ENCODE assay signal across 11 cellular contexts in genomic region chr14:99537399-99537798, GRCh38. TPM values are rescaled to one million over a fixed set of nuclear protein-coding genes. Genes with fewer than 3 reads are reported as not detected.
DNase-seq lines count a peak whose midpoint lies in the region; ATAC-seq, FAIRE-seq and TF ChIP-seq lines count a peak whose summit lies in the region.
"Had no signal": no experiment of that assay in that cellular context is flagged by ENCODE, and none has a peak within 500 bp of the region (broad histone marks: within the 10 kb centered on the region; RNA-seq: fewer than 3 reads in every experiment).

No MANE protein-coding gene starts in this region.

- no CpG with 5 or more reads among the region's 6 CpGs for WGBS in IMR-90 (ENCODE audit: extremely low coverage in 2 of 2, insufficient read length in 1 of 2), 2 experiments
- 70% methylated on average over 5 of the region's 6 CpGs; no CpG with 5 or more reads in 1 of the 2 experiments for WGBS in H1 (ENCODE audit: extremely low coverage in 1 of 2, insufficient coverage in 1 of 2, insufficient read length in 1 of 2, insufficient replicate concordance in 2 of 2, low coverage in 1 of 2, low lambda C conversion rate in 2 of 2, missing lambda C conversion rate in 1 of 2), 2 experiments

- CTCF ChIA-PET in IMR-90 (lab: Yijun Ruan, JAX) (interaction anchor here (0.6 to 1.1 kb wide), 2 partner anchors 66 to 260 kb away, joined by 3 to 4 read pairs; no protein-coding TSS in a partner anchor), H1 (lab: Charles Lee; ENCODE audit: partially characterized antibody) (interaction anchor here (0.8 to 6.2 kb wide), 15 partner anchors 9 to 150 kb away, joined by 3 to 40 read pairs (median 5); no protein-coding TSS in a partner anchor)

- H3K9me3 ChIP-seq in IMR-90 (ENCODE audit: control insufficient read depth, insufficient read depth, low read length) (no peaks in the 10 kb centered on the region), H1 (ENCODE audit: insufficient read depth in 2 of 2, low read depth in 1 of 2, low read length in 1 of 2) (no peaks in the 10 kb centered on the region), lower lobe of right lung (no peaks in the 10 kb centered on the region)
- H3K9me3 ChIP-seq: BLaER1 treated with 17β-estradiol and CSF1 and Interleukin-3, amounts not matched to agents 10 nM and 100 nM had no signal

- no peak for TF ChIP-seq EP300 in H1 (IDR thresholded peaks at IDR 0.05; ENCODE audit: borderline replicate concordance in 1 of 2, low read depth in 2 of 2, low read length in 2 of 2)

- H3K27ac ChIP-seq in IMR-90 (ENCODE audit: insufficient read depth, low read length) (peak overlapping the region; percentile 88), H1 (ENCODE audit: low read depth, low read length) (no peak overlapping the region), lower lobe of right lung (no peak overlapping the region)
- H3K27ac ChIP-seq: BLaER1 treated with 17β-estradiol and CSF1 and Interleukin-3, amounts not matched to agents 10 nM and 100 nM had no signal

- peak overlapping the region; percentile 84 to 97 for H4K8ac ChIP-seq in IMR-90 (ENCODE audit: low read depth in 2 of 2, low read length in 2 of 2)
- H4K8ac ChIP-seq in H1 (ENCODE audit: extremely low read depth, insufficient read depth, low read length) = no peak overlapping the region

- H3K18ac ChIP-seq in IMR-90 (ENCODE audit: low read depth, low read length) (peak overlapping the region; percentile 95), H1 (ENCODE audit: extremely low read depth, low read length) (peak overlapping the region; percentile 75)

- dilution Hi-C loops in IMR-90 (cut with HindIII; ENCODE audit: low sequenced_read_pairs, unreplicated experiment) = no loop called here

- no TSS peak for BruUV-seq in IMR-90 (replicated peaks; lab: Mats Ljungman, UMichigan)

- DNase-seq in AG08395 (ENCODE audit: low spot score) (peak; percentile 87), IMR-90 (peak; percentile 83), H1 (ENCODE audit: low read depth in 1 of 2, low spot score in 2 of 2) (no peak), lower lobe of right lung (no peak), NCI-H345 (lab: John Stamatoyannopoulos, UW) (no peak), HUDEP-2 (lab: John Stamatoyannopoulos, UW; ENCODE audit: unreplicated experiment in 76 of 76) (no peak), Kasumi-1 (lab: John Stamatoyannopoulos, UW) (no peak)
- DNase-seq: activated T-cell treated with anti-CD3 and anti-CD28 coated beads, Interleukin-2, amount 50 U/mL, for 72 hours; NCI-H1105 treated with DMSO at 0.1 percent for 48 hours had no signal

- no peak; the same call in 1 of the 2 replicates for TF ChIP-seq RAD21 in IMR-90 (IDR thresholded peaks at IDR 0.05; ENCODE audit: low read length)
- TF ChIP-seq RAD21 in H1 (IDR thresholded peaks at IDR 0.05 in 1 of 2, conservative IDR thresholded peaks at IDR 0.05 in 1 of 2; ENCODE audit: low read depth in 2 of 2, low read length in 2 of 2) = no peak

- H2BK120ac ChIP-seq in IMR-90 (ENCODE audit: low read depth, low read length) (peak overlapping the region; percentile 99), H1 (replicated peaks; ENCODE audit: low read depth, low read length) (no peak overlapping the region)

- H2BK12ac ChIP-seq in H1 (ENCODE audit: low read depth, low read length) = peak overlapping the region; percentile 92

- peak overlapping the region; percentile 94 for H2BK5ac ChIP-seq in IMR-90 (ENCODE audit: low read depth, low read length, poor library complexity, severe bottlenecking)
- peak overlapping the region; percentile 66 for H2BK5ac ChIP-seq in H1 (ENCODE audit: low read depth, low read length)

- in situ Hi-C loops in IMR-90 (cut with MboI; ENCODE audit: low sequenced_read_pairs) = no loop called here

- H2AK9ac ChIP-seq in IMR-90 (replicated peaks; ENCODE audit: low read depth, low read length, poor library complexity) = peak overlapping the region; percentile 97

- H3K14ac ChIP-seq in IMR-90 (replicated peaks; ENCODE audit: low read depth, low read length) (peak overlapping the region; percentile 99), H1 (ENCODE audit: insufficient read length) (no peak overlapping the region)

- H2AFZ ChIP-seq in IMR-90 (replicated peaks; ENCODE audit: low read length, poor library complexity) (peak overlapping the region; percentile 91), H1 (ENCODE audit: low read length) (no peak overlapping the region)

- H3K27me3 ChIP-seq in IMR-90 (ENCODE audit: control insufficient read depth, insufficient read depth, low read length) = no peaks in the 10 kb centered on the region
- no peaks in the 10 kb centered on the region for H3K27me3 ChIP-seq in H1 (replicated peaks in 1 of 4; ENCODE audit: control insufficient read depth in 3 of 4, extremely low read depth in 1 of 4, insufficient read depth in 3 of 4, low read length in 3 of 4)
- H3K27me3 ChIP-seq in lower lobe of right lung (ENCODE audit: low read depth) = no peaks in the 10 kb centered on the region
- H3K27me3 ChIP-seq: BLaER1 treated with 17β-estradiol and CSF1 and Interleukin-3, amounts not matched to agents 10 nM and 100 nM had no signal

- H3K4ac ChIP-seq in IMR-90 (ENCODE audit: low read depth, low read length) = peak overlapping the region; percentile 99
- H3K4ac ChIP-seq in H1 (replicated peaks; ENCODE audit: insufficient read length, low read depth, low read length) = peak overlapping the region; percentile 66

- H3K9ac ChIP-seq in IMR-90 (ENCODE audit: low read depth, low read length) (peak overlapping the region; percentile 52), H1 (replicated peaks in 1 of 4; ENCODE audit: extremely low read depth in 1 of 4, low read depth in 3 of 4, low read length in 3 of 4) (no peak overlapping the region)

- intact Hi-C loops in IMR-90 (cut with micrococcal nuclease) (loop anchor here (2.0 kb wide), 1 partner anchor 67 kb away; the partner anchor contains the start of gene CCDC85C), lower lobe of right lung (cut with DNase I) (no loop called here)

- H3K4me1 ChIP-seq in IMR-90 (ENCODE audit: control insufficient read depth, insufficient read depth, low read length) (peaks cover 26% of the 10 kb centered on the region), H1 (replicated peaks in 1 of 4; ENCODE audit: control insufficient read depth in 3 of 4, insufficient read depth in 4 of 4, low read length in 3 of 4) (peaks cover 0 to 38% (median 20%) of the 10 kb centered on the region in 4 experiments; a peak in 6 of 7 replicates), lower lobe of right lung (peaks cover 18% of the 10 kb centered on the region)

- H2AK5ac ChIP-seq in IMR-90 (ENCODE audit: low read depth, low read length) (peak overlapping the region; percentile 100), H1 (ENCODE audit: low read depth, low read length) (peak overlapping the region; percentile 98; the same call in 1 of the 2 replicates)

- H3K23ac ChIP-seq in IMR-90 (ENCODE audit: low read depth, low read length) = peak overlapping the region; percentile 94
- no peak overlapping the region for H3K23ac ChIP-seq in H1 (ENCODE audit: insufficient read length)

- H2BK15ac ChIP-seq in IMR-90 (ENCODE audit: low read depth, low read length) = peak overlapping the region; percentile 99
- H2BK15ac ChIP-seq in H1 (ENCODE audit: low read length) = peak overlapping the region; percentile 97; the same call in 1 of the 2 replicates

- peaks cover 0 to 47% of the 10 kb centered on the region in 2 experiments; a peak in 1 of 4 replicates for H3K79me2 ChIP-seq in H1 (ENCODE audit: control insufficient read depth in 1 of 2, insufficient read depth in 2 of 2, low read length in 2 of 2)

- H3K9me1 ChIP-seq in IMR-90 (ENCODE audit: insufficient read depth, low read length) = peaks cover 24% of the 10 kb centered on the region

- TF ChIP-seq CTCF in IMR-90 (conservative IDR thresholded peaks at IDR 0.05; ENCODE audit: low read depth, low read length) = no peak
- no peak for TF ChIP-seq CTCF in H1 (IDR thresholded peaks at IDR 0.05; ENCODE audit: control extremely low read depth in 1 of 3, insufficient read depth in 1 of 3, low read depth in 1 of 3, low read length in 3 of 3)
- no peak for TF ChIP-seq CTCF in lower lobe of right lung (IDR thresholded peaks at IDR 0.05)

- ATAC-seq in IMR-90 (ENCODE audit: low read depth) = peak; percentile 98
- ATAC-seq in lower lobe of right lung = peak; percentile 63 to 82
- ATAC-seq in GM18907 (IDR thresholded peaks at IDR 0.05; ENCODE audit: unreplicated experiment) = no peak
- ATAC-seq: activated T-cell treated with anti-CD3 and anti-CD28 coated beads, Interleukin-2, amount 50 U/mL, for 72 hours had no signal

- H2BK20ac ChIP-seq in IMR-90 (ENCODE audit: low read depth, low read length) = peak overlapping the region; percentile 98
- H2BK20ac ChIP-seq in H1 (ENCODE audit: low read length) = no peak overlapping the region

- TF ChIP-seq POLR2A in IMR-90 (IDR thresholded peaks at IDR 0.05; ENCODE audit: low read depth, low read length) (no peak), H1 (IDR thresholded peaks at IDR 0.05; ENCODE audit: control extremely low read depth in 1 of 2, low read depth in 2 of 2, low read length in 2 of 2) (no peak)

- H3K36me3 ChIP-seq in IMR-90 (ENCODE audit: control insufficient read depth, insufficient read depth, low read length) (no peaks in the 10 kb centered on the region), H1 (ENCODE audit: control insufficient read depth in 2 of 4, insufficient read depth in 4 of 4, low read length in 3 of 4) (no peaks in the 10 kb centered on the region), lower lobe of right lung (no peaks in the 10 kb centered on the region)
- H3K36me3 ChIP-seq: BLaER1 treated with 17β-estradiol and CSF1 and Interleukin-3, amounts not matched to agents 10 nM and 100 nM had no signal

- H4K20me1 ChIP-seq in IMR-90 (ENCODE audit: insufficient read depth, low read length) = peaks cover 13% of the 10 kb centered on the region
- H4K20me1 ChIP-seq in H1 (replicated peaks in 1 of 2; ENCODE audit: control insufficient read depth in 1 of 2, insufficient read depth in 2 of 2, low read length in 2 of 2) = peaks cover 7 to 15% of the 10 kb centered on the region in 2 experiments

- H4K91ac ChIP-seq in IMR-90 (ENCODE audit: insufficient read depth, low read depth, low read length) (peak overlapping the region; percentile 96), H1 (replicated peaks; ENCODE audit: insufficient read length, low read length) (peak overlapping the region; percentile 86)

- no peaks in the 10 kb centered on the region for H3K23me2 ChIP-seq in H1 (ENCODE audit: low read depth, low read length)

- H3K4me2 ChIP-seq in IMR-90 (ENCODE audit: low read depth, low read length) (peak overlapping the region; percentile 48), H1 (ENCODE audit: insufficient read depth in 1 of 2, low read depth in 2 of 2, low read length in 2 of 2) (no peak overlapping the region)

- no peak for FAIRE-seq in H1 (lab: Jason Lieb, UNC)

- POLR2A ChIA-PET in IMR-90 (lab: Charles Lee; ENCODE audit: unreplicated experiment) (no interaction called here), H1 (lab: Charles Lee; ENCODE audit: partially characterized antibody) (interaction anchor here (1.1 kb wide), 1 partner anchor 24 kb away, joined by 3 read pairs; no protein-coding TSS in a partner anchor)

- H3K56ac ChIP-seq in IMR-90 (ENCODE audit: extremely low read depth, insufficient read depth, low read length) (peak overlapping the region; percentile 77), H1 (replicated peaks; ENCODE audit: insufficient read length, low read depth, low read length) (no peak overlapping the region)

- H3K79me1 ChIP-seq in IMR-90 (ENCODE audit: low read depth in 1 of 2, low read length in 2 of 2) = peaks cover 40 to 78% of the 10 kb centered on the region in 2 experiments
- H3K79me1 ChIP-seq in H1 (ENCODE audit: low read depth, low read length) = peaks cover 28% of the 10 kb centered on the region

- H3K4me3 ChIP-seq in IMR-90 (ENCODE audit: insufficient read depth, low read depth, low read length) (no peak overlapping the region), H1 (ENCODE audit: extremely low read depth in 1 of 4, insufficient read depth in 2 of 4, low read depth in 3 of 4, low read length in 4 of 4) (no peak overlapping the region), lower lobe of right lung (no peak overlapping the region)
- H3K4me3 ChIP-seq: BLaER1 treated with 17β-estradiol and CSF1 and Interleukin-3, amounts not matched to agents 10 nM and 100 nM had no signal

- H4K5ac ChIP-seq in IMR-90 (ENCODE audit: low read depth, low read length) (peak overlapping the region; percentile 92), H1 (ENCODE audit: insufficient read length, low read depth, low read length) (no peak overlapping the region)

RNA-seq across cellular contexts. Expression of gene CCNK, which starts 56.2 kb away (rescaled TPM):
- total RNA-seq in IMR-90 (2012; rRNA removed) (18.8 and 33.1 TPM in 2 replicates), lower lobe of right lung (53.6 TPM)
- polyA plus RNA-seq in IMR-90 (2012; rRNA removed) (25.0 and 38.3 TPM in 2 replicates), H1 (2011; rRNA removed) (10.7 and 14.7 TPM in 2 replicates)
- 9.1 and 12.6 TPM in 2 replicates for polyA plus RNA-seq in IMR-90 (2012; cell fraction: cytosol; rRNA removed)
- polyA plus RNA-seq in IMR-90 (2012; cell fraction: nucleus; rRNA removed; ENCODE audit: low replicate concordance) = 14.4 and 41.8 TPM in 2 replicates
- total RNA-seq in H1 (2021; fragmentation: NEBNext Ultra II Directional; extraction: Animal tissue kit (Norgen Biotek cat#: 25700)) = 81.9 and 82.7 TPM in 2 replicates
- 12.5 TPM for polyA plus RNA-seq in H1 (2011; cell fraction: cytosol; rRNA removed)
- 15.2 TPM for polyA plus RNA-seq in H1 (2011; cell fraction: nucleus; rRNA removed)
- polyA plus RNA-seq in H1 (2012, experiment 1 of 2) = 52.2 to 103 TPM (median 60.4 TPM) in 4 replicates
- 62.7 TPM for polyA plus RNA-seq in H1 (2012, experiment 2 of 2)
- 53.6 TPM for polyA plus RNA-seq in H1 (2013, experiment 1 of 2)
- 57.8 TPM for polyA plus RNA-seq in H1 (2013, experiment 2 of 2)
- polyA minus RNA-seq in H1 (2011; rRNA and poly(A)+ RNA removed) = 17.0 and 27.3 TPM in 2 replicates
- polyA minus RNA-seq in H1 (2011; cell fraction: cytosol; rRNA and poly(A)+ RNA removed) = 37.3 TPM
- polyA minus RNA-seq in H1 (2011; cell fraction: nucleus; rRNA and poly(A)+ RNA removed) = 21.9 TPM

RNA-seq across cellular contexts. Expression of gene SETD3, which starts 56.7 kb away (rescaled TPM):
- total RNA-seq in IMR-90 (2012; rRNA removed) (31.9 and 35.0 TPM in 2 replicates), lower lobe of right lung (78.7 TPM)
- polyA plus RNA-seq in IMR-90 (2012; rRNA removed) (15.9 and 18.8 TPM in 2 replicates), H1 (2011; rRNA removed) (16.0 and 24.0 TPM in 2 replicates)
- 5.3 and 7.6 TPM in 2 replicates for polyA plus RNA-seq in IMR-90 (2012; cell fraction: cytosol; rRNA removed)
- polyA plus RNA-seq in IMR-90 (2012; cell fraction: nucleus; rRNA removed; ENCODE audit: low replicate concordance) = 1.7 and 11.2 TPM in 2 replicates
- 60.1 and 64.0 TPM in 2 replicates for total RNA-seq in H1 (2021; fragmentation: NEBNext Ultra II Directional; extraction: Animal tissue kit (Norgen Biotek cat#: 25700))
- 25.0 TPM for polyA plus RNA-seq in H1 (2011; cell fraction: cytosol; rRNA removed)
- 18.3 TPM for polyA plus RNA-seq in H1 (2011; cell fraction: nucleus; rRNA removed)
- polyA plus RNA-seq in H1 (2012, experiment 1 of 2) = 33.2 to 61.8 TPM (median 36.0 TPM) in 4 replicates
- 7.7 TPM for polyA plus RNA-seq in H1 (2012, experiment 2 of 2)
- polyA plus RNA-seq in H1 (2013, experiment 1 of 2) = 42.9 TPM
- 46.9 TPM for polyA plus RNA-seq in H1 (2013, experiment 2 of 2)
- 44.8 and 60.0 TPM in 2 replicates for polyA minus RNA-seq in H1 (2011; rRNA and poly(A)+ RNA removed)
- polyA minus RNA-seq in H1 (2011; cell fraction: cytosol; rRNA and poly(A)+ RNA removed) = 33.7 TPM
- 68.5 TPM for polyA minus RNA-seq in H1 (2011; cell fraction: nucleus; rRNA and poly(A)+ RNA removed)

Comparison
In these comparisons a context has a peak if more than half of its experiments do, and no peak if none do; other contexts are left out.
1. DNase-seq: peak in AG08395 (single experiment) and IMR-90 (single experiment); none in H1 (0 of 2), lower lobe of right lung (single experiment), NCI-H345 (single experiment), HUDEP-2 (0 of 76) and Kasumi-1 (0 of 2).